In the genomic region with DNA sequence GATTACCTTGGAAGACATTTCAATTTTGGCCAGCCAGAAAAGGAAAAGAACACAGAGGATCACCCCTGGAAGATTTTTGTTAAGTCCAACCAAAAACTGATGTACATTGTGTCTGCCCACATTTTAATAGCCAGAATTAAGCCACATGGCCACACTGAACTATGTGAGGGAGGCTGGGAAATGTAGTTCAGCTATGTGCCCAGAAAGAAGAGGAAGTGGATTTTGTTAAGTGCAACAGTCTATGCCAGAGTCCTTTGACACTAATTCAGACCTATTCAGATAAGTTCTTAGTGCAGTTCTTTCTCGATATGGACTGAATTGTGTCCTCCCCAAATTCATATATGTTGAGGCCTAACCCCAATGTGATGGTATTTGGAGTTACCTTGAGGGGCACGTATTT, we compare ENCODE assay signal across 19 cellular contexts.
"Had no signal": no experiment of that assay in that cellular context is flagged by ENCODE, and none has a peak within 500 bp of the region (broad histone marks: within the 10 kb centered on the region; RNA-seq: fewer than 3 reads in every experiment).

No MANE protein-coding gene starts in this region.

- DNase-seq: activated CD4-positive, alpha-beta memory T cell treated with anti-CD3 and anti-CD28 coated beads for 36 hours; activated CD8-positive, alpha-beta memory T cell treated with anti-CD3 and anti-CD28 coated beads, Interleukin-2, amount 10 ng/mL, durations not matched to agents 7 days and 5 days; activated naive CD4-positive, alpha-beta T cell treated with anti-CD3 and anti-CD28 coated beads, Interleukin-2, amount 50 U/mL, for 16 hours; activated T-cell treated with anti-CD3 and anti-CD28 coated beads, Interleukin-2, amount 50 U/mL, for 1 hour; amniotic stem cell; body of pancreas; erythroblast; gastrocnemius medialis; naive thymus-derived CD4-positive, alpha-beta T cell; pancreas; spleen; stomach; T-helper 9 cell; testis; WERI-Rb-1 had no signal

- H3K27ac ChIP-seq: body of pancreas, gastrocnemius medialis, pancreas, spleen, stomach, testis, WERI-Rb-1 had no signal

- H3K4me3 Mint-ChIP-seq: activated CD4-positive, alpha-beta memory T cell treated with anti-CD3 and anti-CD28 coated beads for 36 hours; activated CD8-positive, alpha-beta memory T cell treated with anti-CD3 and anti-CD28 coated beads, Interleukin-2, amount 10 ng/mL, durations not matched to agents 7 days and 5 days; naive thymus-derived CD4-positive, alpha-beta T cell had no signal

- H3K27me3 Mint-ChIP-seq: activated CD4-positive, alpha-beta memory T cell treated with anti-CD3 and anti-CD28 coated beads for 36 hours; activated CD8-positive, alpha-beta memory T cell treated with anti-CD3 and anti-CD28 coated beads, Interleukin-2, amount 10 ng/mL, durations not matched to agents 7 days and 5 days; naive thymus-derived CD4-positive, alpha-beta T cell had no signal

- H3K9me3 Mint-ChIP-seq: activated CD4-positive, alpha-beta memory T cell treated with anti-CD3 and anti-CD28 coated beads for 36 hours; activated T-helper 2 cell treated with anti-CD3 and anti-CD28 coated beads, Interferon-gamma antibody, Interleukin-2, Interleukin-4, amounts not matched to agents 10 μg/mL and 5 μg/mL and 100 μg/mL, durations not matched to agents 14 hours and 24 hours and 36 hours; naive thymus-derived CD4-positive, alpha-beta T cell had no signal

- H3K27ac Mint-ChIP-seq: activated CD4-positive, alpha-beta memory T cell treated with anti-CD3 and anti-CD28 coated beads for 36 hours; activated CD8-positive, alpha-beta memory T cell treated with anti-CD3 and anti-CD28 coated beads, Interleukin-2, amount 10 ng/mL, durations not matched to agents 7 days and 5 days; activated T-helper 2 cell treated with anti-CD3 and anti-CD28 coated beads, Interferon-gamma antibody, Interleukin-2, Interleukin-4, amounts not matched to agents 10 μg/mL and 5 μg/mL and 100 μg/mL, durations not matched to agents 14 hours and 24 hours and 36 hours; naive thymus-derived CD4-positive, alpha-beta T cell had no signal

- H3K4me3 ChIP-seq: body of pancreas, gastrocnemius medialis, pancreas, spleen, stomach, testis had no signal

- H3K9me3 ChIP-seq: body of pancreas, gastrocnemius medialis, pancreas, spleen, stomach, testis had no signal

- H3K4me1 ChIP-seq: body of pancreas, gastrocnemius medialis, pancreas, spleen, stomach, testis had no signal

- FAIRE-seq: colon, islet of Langerhans, pancreas had no signal

- H3K27me3 ChIP-seq: body of pancreas, gastrocnemius medialis, spleen, stomach, testis had no signal

- ATAC-seq: activated CD8-positive, alpha-beta memory T cell treated with anti-CD3 and anti-CD28 coated beads, Interleukin-2, amount 10 ng/mL, durations not matched to agents 7 days and 5 days; body of pancreas; gastrocnemius medialis; naive thymus-derived CD4-positive, alpha-beta T cell; pancreas; sciatic nerve had no signal

- H3K36me3 ChIP-seq: pancreas had no signal
